In genomic region chr5:37838152-37838932, GRCh38 we compare ENCODE assay signal across 8 cellular contexts. TPM values are rescaled to one million over a fixed set of nuclear protein-coding genes. Genes with fewer than 3 reads are reported as not detected.
DNase-seq lines count a peak whose midpoint lies in the region; ATAC-seq and TF ChIP-seq lines count a peak whose summit lies in the region.

No MANE protein-coding gene starts in this region.

- H3K36me3 Mint-ChIP-seq in activated CD4-positive, alpha-beta T cell treated with anti-CD3 and anti-CD28 coated beads, Interleukin-2, amount 10 ng/mL, durations not matched to agents 24 days and 14 days (ENCODE audit: low read depth) = no peaks in the 10 kb centered on the region

- no peaks in the 10 kb centered on the region for H4K20me1 ChIP-seq in osteoblast (ENCODE audit: insufficient read depth, low read length)

- peaks cover 78% of the 10 kb centered on the region for H3K27me3 Mint-ChIP-seq in activated CD4-positive, alpha-beta T cell treated with anti-CD3 and anti-CD28 coated beads, Interleukin-2, amount 10 ng/mL, durations not matched to agents 24 days and 14 days

- peak overlapping the region; percentile 91 for H3K4me2 ChIP-seq in osteoblast (ENCODE audit: insufficient read depth, low read length)

- H3K4me3 ChIP-seq in SJCRH30 (peak overlapping the region; percentile 82), osteoblast (ENCODE audit: insufficient read depth, low read length) (peak overlapping the region; percentile 89)

- H2AFZ ChIP-seq in osteoblast (ENCODE audit: low read length) = peak overlapping the region; percentile 90

- peak overlapping the region; percentile 60 for H3K27ac Mint-ChIP-seq in activated CD4-positive, alpha-beta T cell treated with anti-CD3 and anti-CD28 coated beads, Interleukin-2, amount 10 ng/mL, durations not matched to agents 24 days and 14 days

- no peaks in the 10 kb centered on the region for H3K9me3 Mint-ChIP-seq in activated CD4-positive, alpha-beta T cell treated with anti-CD3 and anti-CD28 coated beads, Interleukin-2, amount 10 ng/mL, durations not matched to agents 24 days and 14 days

- H3K36me3 ChIP-seq in SJCRH30 (peaks cover 23% of the 10 kb centered on the region), osteoblast (ENCODE audit: insufficient read depth, low read length) (peaks cover 4% of the 10 kb centered on the region)

- peaks cover 5% of the 10 kb centered on the region; the same call in 1 of the 2 replicates for H3K4me1 ChIP-seq in SJCRH30
- H3K4me1 ChIP-seq in osteoblast (ENCODE audit: insufficient read depth, low read length) = peaks cover 33% of the 10 kb centered on the region

- H3K27ac ChIP-seq in SJCRH30 (no peak overlapping the region), osteoblast (ENCODE audit: low read depth, low read length) (peak overlapping the region; percentile 78)

- peaks cover 22% of the 10 kb centered on the region for H3K4me1 Mint-ChIP-seq in activated CD4-positive, alpha-beta T cell treated with anti-CD3 and anti-CD28 coated beads, Interleukin-2, amount 10 ng/mL, durations not matched to agents 24 days and 14 days

- H3K27me3 ChIP-seq in SJCRH30 (no peaks in the 10 kb centered on the region), osteoblast (ENCODE audit: insufficient read depth, low read length) (no peaks in the 10 kb centered on the region)

- peak; percentile 60 for DNase-seq in activated CD4-positive, alpha-beta T cell treated with anti-CD3 and anti-CD28 coated beads, Interleukin-2, amount 10 ng/mL, durations not matched to agents 24 days and 14 days
- DNase-seq in activated CD4-positive, alpha-beta T cell treated with anti-CD3 and anti-CD28 coated beads for 4 hours = no peak
- no peak for DNase-seq in SJCRH30
- peak; percentile 68 for DNase-seq in fibroblast of peridontal ligament (ENCODE audit: extremely low read depth)
- DNase-seq in osteoblast (ENCODE audit: insufficient read length, low spot score, missing footprints) = peak; percentile 93
- no peak for DNase-seq in activated effector memory CD4-positive, alpha-beta T cell treated with Interleukin-2 at 50 U/mL for 16 hours

- H3K79me2 ChIP-seq in osteoblast (ENCODE audit: insufficient read depth, low read length) = peaks cover 84% of the 10 kb centered on the region

- peak overlapping the region; percentile 78 for H3K4me3 Mint-ChIP-seq in activated CD4-positive, alpha-beta T cell treated with anti-CD3 and anti-CD28 coated beads, Interleukin-2, amount 10 ng/mL, durations not matched to agents 24 days and 14 days

- ATAC-seq in HG02885 (IDR thresholded peaks at IDR 0.05; ENCODE audit: poor library complexity, unreplicated experiment) (no peak), HG03139 (IDR thresholded peaks at IDR 0.05; ENCODE audit: unreplicated experiment) (no peak)

- H3K9me3 ChIP-seq in SJCRH30 (replicated peaks) (no peaks in the 10 kb centered on the region), osteoblast (ENCODE audit: low read depth, low read length) (no peaks in the 10 kb centered on the region)

- intact Hi-C loops in activated CD4-positive, alpha-beta T cell treated with anti-CD3 and anti-CD28 coated beads, Interleukin-2, amount 10 ng/mL, durations not matched to agents 24 days and 14 days (cut with micrococcal nuclease) = loop anchor here (5.0 kb wide), 1 partner anchor 419 kb away; the partner anchor contains the start of gene EGFLAM

- peak; percentile 9 for TF ChIP-seq CTCF in osteoblast (IDR thresholded peaks at IDR 0.05; ENCODE audit: extremely low read depth, low read depth, low read length)

RNA-seq across cellular contexts. Expression of gene GDNF, which starts 1.5 kb away (rescaled TPM):
- 0.16 and 0.38 TPM in 2 replicates for total RNA-seq in activated CD4-positive, alpha-beta T cell treated with anti-CD3 and anti-CD28 coated beads, Interleukin-2, amount 10 ng/mL, durations not matched to agents 24 days and 14 days
- total RNA-seq in SJCRH30 (2014; rRNA removed; shearing (Covaris generic)) = 5.9 and 9.4 TPM in 2 replicates
- 5.0 and 6.2 TPM in 2 replicates for total RNA-seq in osteoblast

Comparison
In these comparisons a context has a peak if more than half of its experiments do, and no peak if none do; other contexts are left out.
1. DNase-seq: peak in activated CD4-positive, alpha-beta T cell treated with anti-CD3 and anti-CD28 coated beads, Interleukin-2, amount 10 ng/mL, durations not matched to agents 24 days and 14 days (single experiment), fibroblast of peridontal ligament (single experiment) and osteoblast (single experiment); none in activated CD4-positive, alpha-beta T cell treated with anti-CD3 and anti-CD28 coated beads for 4 hours (0 of 2), SJCRH30 (0 of 2) and activated effector memory CD4-positive, alpha-beta T cell treated with Interleukin-2 at 50 U/mL for 16 hours (single experiment).